In genomic region chr1:159889202-159889601, GRCh38 we compare ENCODE assay signal across 14 cellular contexts. TPM values are rescaled to one million over a fixed set of nuclear protein-coding genes. Genes with fewer than 3 reads are reported as not detected.
A peak's percentile ranks its signal among the peaks of the same experiment; 100 is the strongest.
DNase-seq lines count a peak whose midpoint lies in the region; ATAC-seq and TF ChIP-seq lines count a peak whose summit lies in the region.
"Had no signal": no experiment of that assay in that cellular context is flagged by ENCODE, and none has a peak within 500 bp of the region (broad histone marks: within the 10 kb centered on the region; RNA-seq: fewer than 3 reads in every experiment).

No MANE protein-coding gene starts in this region.

- H3K27me3 Mint-ChIP-seq in activated naive CD8-positive, alpha-beta T cell treated with anti-CD3 and anti-CD28 coated beads, Interleukin-2, amount 50 U/mL, for 24 hours = no peaks in the 10 kb centered on the region
- H3K27me3 Mint-ChIP-seq: effector memory CD8-positive, alpha-beta T cell had no signal

- H3K9me3 Mint-ChIP-seq in activated naive CD8-positive, alpha-beta T cell treated with anti-CD3 and anti-CD28 coated beads, Interleukin-2, amount 50 U/mL, for 24 hours = no peaks in the 10 kb centered on the region
- H3K9me3 Mint-ChIP-seq: effector memory CD8-positive, alpha-beta T cell; mesothelial cell of epicardium had no signal

- peaks cover 27% of the 10 kb centered on the region for H3K4me1 ChIP-seq in left ventricle myocardium inferior
- H3K4me1 ChIP-seq: testis had no signal

- H3K27ac Mint-ChIP-seq in activated naive CD8-positive, alpha-beta T cell treated with anti-CD3 and anti-CD28 coated beads, Interleukin-2, amount 50 U/mL, for 24 hours = no peak overlapping the region
- H3K27ac Mint-ChIP-seq: mesothelial cell of epicardium had no signal

- no peaks in the 10 kb centered on the region for H3K9me3 ChIP-seq in left ventricle myocardium inferior (replicated peaks)
- H3K9me3 ChIP-seq: BE2C, testis had no signal

- peak overlapping the region; percentile 82 for H3K27ac ChIP-seq in left ventricle myocardium inferior (replicated peaks)
- H3K27ac ChIP-seq: testis had no signal

- DNase-seq in left ventricle myocardium inferior (no peak), left cardiac atrium (no peak), NOMO-1 treated with DMSO at 0.1 percent for 48 hours (lab: John Stamatoyannopoulos, UW; ENCODE audit: unreplicated experiment) (peak; percentile 36), germinal center (ENCODE audit: low spot score) (peak; percentile 51), middle frontal gyrus (ENCODE audit: extremely low spot score, low spot score) (no peak)
- DNase-seq in activated naive CD8-positive, alpha-beta T cell treated with anti-CD3 and anti-CD28 coated beads, Interleukin-2, amount 50 U/mL, for 24 hours = no peak
- DNase-seq: effector memory CD8-positive, alpha-beta T cell; NCI-H2081 treated with DMSO at 0.1 percent for 48 hours; testis had no signal

- no peaks in the 10 kb centered on the region for H3K36me3 ChIP-seq in left ventricle myocardium inferior
- H3K36me3 ChIP-seq: BE2C had no signal

- no peak overlapping the region for H3K4me3 ChIP-seq in left ventricle myocardium inferior
- H3K4me3 ChIP-seq: testis had no signal

- ATAC-seq in left cardiac atrium (no peak), GM19023 (IDR thresholded peaks at IDR 0.05; ENCODE audit: unreplicated experiment) (no peak), GM18867 (IDR thresholded peaks at IDR 0.05; ENCODE audit: unreplicated experiment) (no peak)
- no peak for ATAC-seq in activated naive CD8-positive, alpha-beta T cell treated with anti-CD3 and anti-CD28 coated beads, Interleukin-2, amount 50 U/mL, for 24 hours

- H3K4me3 Mint-ChIP-seq in activated naive CD8-positive, alpha-beta T cell treated with anti-CD3 and anti-CD28 coated beads, Interleukin-2, amount 50 U/mL, for 24 hours = no peak overlapping the region
- H3K4me3 Mint-ChIP-seq: mesothelial cell of epicardium had no signal

- H3K27me3 ChIP-seq in left ventricle myocardium inferior (ENCODE audit: low read depth) = no peaks in the 10 kb centered on the region
- H3K27me3 ChIP-seq: BE2C, testis had no signal

- intact Hi-C loops in left ventricle myocardium inferior (cut with micrococcal nuclease) = no loop called here
- intact Hi-C loops in left cardiac atrium (cut with DNase I) = no loop called here

- no peak for TF ChIP-seq CTCF in left ventricle myocardium inferior (IDR thresholded peaks at IDR 0.05; ENCODE audit: borderline replicate concordance)

- H3K36me3 Mint-ChIP-seq in activated naive CD8-positive, alpha-beta T cell treated with anti-CD3 and anti-CD28 coated beads, Interleukin-2, amount 50 U/mL, for 24 hours (ENCODE audit: low read depth) = no peaks in the 10 kb centered on the region
- H3K36me3 Mint-ChIP-seq: mesothelial cell of epicardium had no signal

- peaks cover 15% of the 10 kb centered on the region for H3K4me1 Mint-ChIP-seq in activated naive CD8-positive, alpha-beta T cell treated with anti-CD3 and anti-CD28 coated beads, Interleukin-2, amount 50 U/mL, for 24 hours

RNA-seq across cellular contexts. Expression of gene CFAP45, which starts 10.8 kb away (rescaled TPM):
- total RNA-seq in left ventricle myocardium inferior = 1.1 TPM
- 1 to 10 TPM; 1.6 to 2.0 TPM for total RNA-seq in left cardiac atrium

RNA-seq across cellular contexts. Expression of gene VSIG8, which starts 26.7 kb away (rescaled TPM):
- total RNA-seq in left ventricle myocardium inferior (not detected), left cardiac atrium (not detected)
- total RNA-seq: mesothelial cell of epicardium, renal cortical epithelial cell had no signal

RNA-seq across cellular contexts. Expression of gene TAGLN2, which starts 36.1 kb away (rescaled TPM):
- total RNA-seq in left ventricle myocardium inferior (110 TPM), left cardiac atrium (100 to 1,000 TPM; 201 to 276 TPM)

RNA-seq across cellular contexts. Expression of gene IGSF9, which starts 56.2 kb away (rescaled TPM):
- total RNA-seq in left ventricle myocardium inferior = 0.25 TPM
- total RNA-seq in left cardiac atrium = 1 to 10 TPM; 1.4 to 3.3 TPM
- total RNA-seq: renal cortical epithelial cell had no signal

Comparison
In these comparisons a context has a peak if more than half of its experiments do, and no peak if none do; other contexts are left out.
1. DNase-seq: peak in NOMO-1 treated with DMSO at 0.1 percent for 48 hours (single experiment) and germinal center (single experiment); none in left ventricle myocardium inferior (single experiment), left cardiac atrium (single experiment), activated naive CD8-positive, alpha-beta T cell treated with anti-CD3 and anti-CD28 coated beads, Interleukin-2, amount 50 U/mL, for 24 hours (single experiment) and middle frontal gyrus (single experiment).